Comparison of ENCODE assay signal across 26 cellular contexts in the genomic region with DNA sequence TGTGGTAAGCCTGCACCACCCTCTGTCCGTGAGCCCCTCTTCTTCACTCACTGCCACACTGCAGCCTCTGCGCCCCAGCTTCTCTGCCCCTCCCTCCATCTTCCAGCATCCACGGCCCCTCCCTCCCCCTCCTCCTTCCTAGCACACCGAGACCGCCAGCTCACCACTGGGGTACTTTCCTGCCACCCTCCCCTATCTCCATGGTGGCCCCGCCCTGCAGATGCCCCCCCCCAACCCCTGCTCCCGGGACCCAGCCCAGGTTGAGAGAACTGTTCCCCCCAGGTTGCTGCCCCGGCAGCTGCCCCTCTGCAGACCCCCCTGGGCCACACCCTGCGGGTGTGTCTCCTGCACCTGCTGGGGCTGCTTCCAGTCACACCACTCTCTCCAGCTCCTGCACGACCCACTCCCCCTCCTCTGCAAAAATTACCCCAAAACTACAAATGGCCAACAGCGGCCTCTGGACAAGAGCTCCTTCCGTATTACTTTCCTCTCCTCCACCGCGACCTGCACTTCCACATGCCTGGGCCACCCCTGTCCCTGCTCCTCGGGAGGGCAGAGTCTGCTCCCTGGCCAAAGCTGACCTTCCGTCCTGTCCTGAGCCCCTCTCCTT.
DNase-seq lines count a peak whose midpoint lies in the region; ATAC-seq and TF ChIP-seq lines count a peak whose summit lies in the region.
"Had no signal": no experiment of that assay in that cellular context is flagged by ENCODE, and none has a peak within 500 bp of the region (broad histone marks: within the 10 kb centered on the region; RNA-seq: fewer than 3 reads in every experiment).

No MANE protein-coding gene starts in this region.

- intact Hi-C loops in spleen (cut with DNase I; ENCODE audit: low total_unique reads): no loop called here

- WGBS in spleen, 5 donors: 75 to 85% (median 78%) methylated on average over 15 to 16 of the region's 16 CpGs

- H3K4me1 ChIP-seq in spleen: no peaks in the 10 kb centered on the region
- H3K4me1 ChIP-seq: Caco-2 had no signal

- no peaks in the 10 kb centered on the region for H3K4me1 Mint-ChIP-seq in brain
- H3K4me1 Mint-ChIP-seq: B cell had no signal

- no peak overlapping the region for H3K4me3 ChIP-seq in spleen
- H3K4me3 ChIP-seq: GM12878, MG63 had no signal

- H3K27ac Mint-ChIP-seq in brain: peak overlapping the region in 3 of 5 experiments; percentile 56 to 82 (median 74)
- H3K27ac Mint-ChIP-seq: B cell; CD8-positive, alpha-beta T cell had no signal

- no peak for TF ChIP-seq POLR2A in spleen (IDR thresholded peaks at IDR 0.05)

- no peak overlapping the region for H3K27ac ChIP-seq in spleen
- H3K27ac ChIP-seq: 22Rv1, C4-2B had no signal

- no peaks in the 10 kb centered on the region for H3K36me3 Mint-ChIP-seq in brain
- H3K36me3 Mint-ChIP-seq: CD8-positive, alpha-beta T cell had no signal

- H3K9me3 ChIP-seq in spleen: no peaks in the 10 kb centered on the region
- H3K9me3 ChIP-seq: Caco-2, MG63 had no signal

- H3K27me3 ChIP-seq in spleen (replicated peaks in 1 of 7): peaks cover 0 to 34% (median 0%) of the 10 kb centered on the region in 7 donors
- H3K27me3 ChIP-seq: MG63 had no signal

- TF ChIP-seq CTCF in brain (conservative IDR thresholded peaks at IDR 0.05): no peak
- no peak for TF ChIP-seq CTCF in spleen (IDR thresholded peaks at IDR 0.05 in 8 of 11, conservative IDR thresholded peaks at IDR 0.05 in 3 of 11)

- peaks cover 0 to 7% (median 0%) of the 10 kb centered on the region in 5 experiments for H3K9me3 Mint-ChIP-seq in brain
- H3K9me3 Mint-ChIP-seq: CD8-positive, alpha-beta T cell had no signal

- DNase-seq in NCI-H748 (lab: John Stamatoyannopoulos, UW; ENCODE audit: unreplicated experiment) (peak; percentile 10), NCI-H748 treated with DMSO at 0.1 percent for 48 hours (lab: John Stamatoyannopoulos, UW) (no peak), mesenteric fat pad (ENCODE audit: low spot score) (peak; percentile 65), spleen (peak; percentile 43)
- DNase-seq in central memory CD4-positive, alpha-beta T cell: no peak
- DNase-seq: CD8-positive, alpha-beta T cell; DMS 273 treated with DMSO at 0.1 percent for 48 hours; DMS79; EL; GDM1; IMR-90; KG1; MG63; NCI-H2029; NCI-H82; NK-92 treated with Interleukin-12 subunit alpha and Interleukin-12 subunit beta, amount 100 ng/mL, for 24 hours; PC-3; SHP77 had no signal

- peak overlapping the region in 1 of 5 experiments; percentile 30 for H3K4me3 Mint-ChIP-seq in brain
- H3K4me3 Mint-ChIP-seq: B cell; CD8-positive, alpha-beta T cell had no signal

- peaks cover 11% of the 10 kb centered on the region for H3K27me3 Mint-ChIP-seq in brain
- H3K27me3 Mint-ChIP-seq: B cell had no signal

- no peak for ATAC-seq in HG03108 (IDR thresholded peaks at IDR 0.05; ENCODE audit: unreplicated experiment)
- ATAC-seq: CD8-positive, alpha-beta T cell; GM12878; HCT116; PC-3 had no signal

- H3K36me3 ChIP-seq in spleen: no peaks in the 10 kb centered on the region
- H3K36me3 ChIP-seq: MG63 had no signal

Comparison
In these comparisons a context has a peak if more than half of its experiments do, and no peak if none do; other contexts are left out.
1. DNase-seq: peak in NCI-H748 (single experiment), mesenteric fat pad (single experiment) and spleen (single experiment); none in NCI-H748 treated with DMSO at 0.1 percent for 48 hours (single experiment) and central memory CD4-positive, alpha-beta T cell (single experiment).